19 cellular contexts compared by ENCODE assay signal in genomic region chr6:56889492-56889891, GRCh38.
A peak's percentile ranks its signal among the peaks of the same experiment; 100 is the strongest.
DNase-seq lines count a peak whose midpoint lies in the region; ATAC-seq and TF ChIP-seq lines count a peak whose summit lies in the region.
"Had no signal": no experiment of that assay in that cellular context is flagged by ENCODE, and none has a peak within 500 bp of the region (broad histone marks: within the 10 kb centered on the region; RNA-seq: fewer than 3 reads in every experiment).

No MANE protein-coding gene starts in this region.

- H4K5ac ChIP-seq in IMR-90 (ENCODE audit: low read depth, low read length): peak overlapping the region; percentile 80

- BruUV-seq in IMR-90 (replicated peaks; lab: Mats Ljungman, UMichigan) (no TSS peak), Calu3 (replicated peaks; lab: Mats Ljungman, UMichigan) (no TSS peak)

- ATAC-seq in IMR-90 (ENCODE audit: low read depth): no peak
- ATAC-seq: HCT116, HepG2, Panc1 had no signal

- no peak overlapping the region for H2AK9ac ChIP-seq in IMR-90 (replicated peaks; ENCODE audit: low read depth, low read length, poor library complexity)

- H3K4me3 ChIP-seq in BLaER1 (no peak overlapping the region), IMR-90 (ENCODE audit: insufficient read depth, low read depth, low read length) (no peak overlapping the region), osteoblast (ENCODE audit: insufficient read depth, low read length) (no peak overlapping the region), SK-N-SH (ENCODE audit: low read depth in 2 of 2, low read length in 1 of 2) (no peak overlapping the region)
- H3K4me3 ChIP-seq: MG63 had no signal

- no peak overlapping the region for H3K9ac ChIP-seq in BLaER1
- H3K9ac ChIP-seq in IMR-90 (ENCODE audit: low read depth, low read length): 0 out of 2 replicates have a peak overlapping the region, but pooled peaks have one; percentile 40
- H3K9ac ChIP-seq in SK-N-SH: no peak overlapping the region

- peak overlapping the region; percentile 87 for H3K18ac ChIP-seq in IMR-90 (ENCODE audit: low read depth, low read length)

- peak overlapping the region; percentile 51 to 80; a peak in 3 of 4 replicates for H4K8ac ChIP-seq in IMR-90 (ENCODE audit: low read depth in 2 of 2, low read length in 2 of 2)

- no peaks in the 10 kb centered on the region for H3K9me3 ChIP-seq in BLaER1
- H3K9me3 ChIP-seq in IMR-90 (ENCODE audit: control insufficient read depth, insufficient read depth, low read length): no peaks in the 10 kb centered on the region
- no peaks in the 10 kb centered on the region for H3K9me3 ChIP-seq in osteoblast (ENCODE audit: low read depth, low read length)
- H3K9me3 ChIP-seq in SK-N-SH: no peaks in the 10 kb centered on the region
- H3K9me3 ChIP-seq: MG63 had no signal

- H3K27me3 Mint-ChIP-seq in endothelial cell (ENCODE audit: unreplicated experiment) (peaks cover 2% of the 10 kb centered on the region), Calu3 (ENCODE audit: unreplicated experiment) (no peaks in the 10 kb centered on the region)

- H3K27ac ChIP-seq in BLaER1 (peak overlapping the region; percentile 18; the same call in 1 of the 2 replicates), IMR-90 (ENCODE audit: insufficient read depth, low read length) (peak overlapping the region; percentile 83; the same call in 1 of the 2 replicates), osteoblast (ENCODE audit: low read depth, low read length) (peak overlapping the region; percentile 90), SK-N-SH (ENCODE audit: low read depth in 2 of 2, low read length in 1 of 2) (peak overlapping the region in 1 of 2 experiments; percentile 97; a peak in 3 of 4 replicates)

- H3K79me1 ChIP-seq in IMR-90 (ENCODE audit: low read depth in 1 of 2, low read length in 2 of 2): peaks cover 10 to 34% of the 10 kb centered on the region in 2 experiments

- H3K23ac ChIP-seq in IMR-90 (ENCODE audit: low read depth, low read length): peak overlapping the region; percentile 72; the same call in 1 of the 2 replicates

- H2AFZ ChIP-seq in IMR-90 (replicated peaks; ENCODE audit: low read length, poor library complexity) (no peak overlapping the region), osteoblast (ENCODE audit: low read length) (no peak overlapping the region), SK-N-SH (ENCODE audit: low read depth) (no peak overlapping the region)

- 0 out of 2 replicates have a peak overlapping the region, but pooled peaks have one; percentile 51 for H3K56ac ChIP-seq in IMR-90 (ENCODE audit: extremely low read depth, insufficient read depth, low read length)

- H3K36me3 Mint-ChIP-seq in endothelial cell (ENCODE audit: low read depth, unreplicated experiment) (no peaks in the 10 kb centered on the region), Calu3 (ENCODE audit: insufficient read depth, unreplicated experiment) (no peaks in the 10 kb centered on the region)

- H3K9me2 ChIP-seq in SK-N-SH: no peaks in the 10 kb centered on the region

- H3K4me1 ChIP-seq in BLaER1 (peaks cover 35% of the 10 kb centered on the region), IMR-90 (ENCODE audit: control insufficient read depth, insufficient read depth, low read length) (peaks cover 14% of the 10 kb centered on the region), osteoblast (ENCODE audit: insufficient read depth, low read length) (peaks cover 25% of the 10 kb centered on the region), SK-N-SH (ENCODE audit: control insufficient read depth in 1 of 2, insufficient read depth in 2 of 2, low read depth in 1 of 2, low read length in 1 of 2) (peaks cover 3 to 6% of the 10 kb centered on the region in 2 experiments; a peak in 3 of 4 replicates)

- no peak for TF ChIP-seq RAD21 in IMR-90 (IDR thresholded peaks at IDR 0.05; ENCODE audit: low read length)
- TF ChIP-seq RAD21 in SK-N-SH (IDR thresholded peaks at IDR 0.05; ENCODE audit: low read length): no peak

- H3K79me2 ChIP-seq in osteoblast (ENCODE audit: insufficient read depth, low read length): peaks cover 17% of the 10 kb centered on the region
- peaks cover 12% of the 10 kb centered on the region for H3K79me2 ChIP-seq in SK-N-SH (ENCODE audit: insufficient read depth)

- peak overlapping the region; percentile 83 for H3K4ac ChIP-seq in IMR-90 (ENCODE audit: low read depth, low read length)

- CTCF ChIA-PET in IMR-90 (lab: Yijun Ruan, JAX) (interaction anchor here (1.2 kb wide), 1 partner anchor 13 kb away, joined by 7 read pairs; no protein-coding TSS in a partner anchor), Calu3 (lab: Charles Lee) (no interaction called here), SK-N-SH (lab: Yijun Ruan, JAX) (interaction anchor here (1.2 to 1.7 kb wide), 2 partner anchors 13 to 435 kb away, joined by 3 to 10 read pairs; no protein-coding TSS in a partner anchor)

- H3K4me3 Mint-ChIP-seq in endothelial cell (ENCODE audit: unreplicated experiment) (no peak overlapping the region), Calu3 (ENCODE audit: low read depth, unreplicated experiment) (no peak overlapping the region)

- TF ChIP-seq CTCF in IMR-90 (conservative IDR thresholded peaks at IDR 0.05; ENCODE audit: low read depth, low read length): no peak
- no peak for TF ChIP-seq CTCF in endothelial cell (IDR thresholded peaks at IDR 0.05; ENCODE audit: unreplicated experiment)
- TF ChIP-seq CTCF in osteoblast (IDR thresholded peaks at IDR 0.05; ENCODE audit: extremely low read depth, low read depth, low read length): no peak
- TF ChIP-seq CTCF in Calu3 (IDR thresholded peaks at IDR 0.05; ENCODE audit: unreplicated experiment): no peak
- TF ChIP-seq CTCF in SK-N-SH (IDR thresholded peaks at IDR 0.05): no peak

- peak overlapping the region; percentile 79 for H2BK5ac ChIP-seq in IMR-90 (ENCODE audit: low read depth, low read length, poor library complexity, severe bottlenecking)

- H4K91ac ChIP-seq in IMR-90 (ENCODE audit: insufficient read depth, low read depth, low read length): peak overlapping the region; percentile 88

- peak overlapping the region; percentile 96 for H2BK15ac ChIP-seq in IMR-90 (ENCODE audit: low read depth, low read length)

- peak overlapping the region; percentile 88 for H3K14ac ChIP-seq in IMR-90 (replicated peaks; ENCODE audit: low read depth, low read length)

- in situ Hi-C loops in IMR-90 (cut with MboI; ENCODE audit: low sequenced_read_pairs): no loop called here

- peak overlapping the region; percentile 84 for H2BK120ac ChIP-seq in IMR-90 (ENCODE audit: low read depth, low read length)

- peak overlapping the region; percentile 61 for H2AK5ac ChIP-seq in IMR-90 (ENCODE audit: low read depth, low read length)

- POLR2A ChIA-PET in IMR-90 (lab: Charles Lee; ENCODE audit: unreplicated experiment) (interaction anchor here (0.6 kb wide), 1 partner anchor 19 kb away, joined by 3 read pairs; no protein-coding TSS in a partner anchor), SK-N-SH (lab: Yijun Ruan, JAX) (no interaction called here)

- peak overlapping the region; percentile 80 for H3K27ac Mint-ChIP-seq in endothelial cell (ENCODE audit: unreplicated experiment)
- H3K27ac Mint-ChIP-seq in Calu3 (ENCODE audit: unreplicated experiment): no peak overlapping the region

- no peak for TF ChIP-seq POLR2A in IMR-90 (IDR thresholded peaks at IDR 0.05; ENCODE audit: low read depth, low read length)

- no peak for TF ChIP-seq EP300 in SK-N-SH (IDR thresholded peaks at IDR 0.05; ENCODE audit: borderline replicate concordance in 1 of 2, low read depth in 1 of 2, low read length in 1 of 2)

- H3K36me3 ChIP-seq in BLaER1 (no peaks in the 10 kb centered on the region), IMR-90 (ENCODE audit: control insufficient read depth, insufficient read depth, low read length) (peaks cover 4% of the 10 kb centered on the region; the same call in 1 of the 2 replicates), osteoblast (ENCODE audit: insufficient read depth, low read length) (no peaks in the 10 kb centered on the region), SK-N-SH (replicated peaks in 1 of 2; ENCODE audit: control insufficient read depth in 1 of 2, insufficient read depth in 2 of 2, low read length in 1 of 2) (peaks cover 0 to 10% of the 10 kb centered on the region in 2 experiments)
- H3K36me3 ChIP-seq: MG63 had no signal

- H3K4me2 ChIP-seq in BLaER1 (peak overlapping the region; percentile 60), IMR-90 (ENCODE audit: low read depth, low read length) (no peak overlapping the region), osteoblast (ENCODE audit: insufficient read depth, low read length) (no peak overlapping the region), SK-N-SH (no peak overlapping the region)

- H4K20me1 ChIP-seq in BLaER1 (no peaks in the 10 kb centered on the region), IMR-90 (ENCODE audit: insufficient read depth, low read length) (no peaks in the 10 kb centered on the region), osteoblast (ENCODE audit: insufficient read depth, low read length) (no peaks in the 10 kb centered on the region), SK-N-SH (ENCODE audit: insufficient read depth) (no peaks in the 10 kb centered on the region)

- DNase-seq in IMR-90: no peak
- no peak for DNase-seq in endothelial cell (ENCODE audit: low spot score)
- DNase-seq in osteoblast (ENCODE audit: insufficient read length, low spot score, missing footprints): no peak
- DNase-seq in Calu3: no peak
- DNase-seq in activated CD8-positive, alpha-beta memory T cell treated with anti-CD3 and anti-CD28 coated beads, Interleukin-2, amount 50 U/mL, for 4 hours: no peak
- no peak for DNase-seq in SK-N-SH
- DNase-seq: COR-L47, DMS153, EL, MG63, NCI-H1092, NCI-H146, NCI-H2081, NCI-H510A treated with DMSO at 0.1 percent for 48 hours, NCI-H82 had no signal

- peaks cover 3% of the 10 kb centered on the region; the same call in 1 of the 2 replicates for H3K9me1 ChIP-seq in IMR-90 (ENCODE audit: insufficient read depth, low read length)

- H3K9me3 Mint-ChIP-seq in endothelial cell (ENCODE audit: unreplicated experiment) (no peaks in the 10 kb centered on the region), Calu3 (ENCODE audit: low read depth, unreplicated experiment) (no peaks in the 10 kb centered on the region)

- peaks cover 29% of the 10 kb centered on the region for H3F3A ChIP-seq in SK-N-SH (replicated peaks; ENCODE audit: insufficient read depth)

- H3K27me3 ChIP-seq in BLaER1: no peaks in the 10 kb centered on the region
- H3K27me3 ChIP-seq in IMR-90 (ENCODE audit: control insufficient read depth, insufficient read depth, low read length): no peaks in the 10 kb centered on the region
- no peaks in the 10 kb centered on the region for H3K27me3 ChIP-seq in osteoblast (ENCODE audit: insufficient read depth, low read length)
- H3K27me3 ChIP-seq in SK-N-SH (ENCODE audit: insufficient read depth): no peaks in the 10 kb centered on the region
- H3K27me3 ChIP-seq: MG63 had no signal

- dilution Hi-C loops in IMR-90 (cut with HindIII; ENCODE audit: low sequenced_read_pairs, unreplicated experiment): no loop called here

- peaks cover 26% of the 10 kb centered on the region for H3K4me1 Mint-ChIP-seq in endothelial cell (ENCODE audit: unreplicated experiment)
- peaks cover 27% of the 10 kb centered on the region for H3K4me1 Mint-ChIP-seq in Calu3 (ENCODE audit: low read depth, unreplicated experiment)

- intact Hi-C loops in IMR-90 (cut with micrococcal nuclease): no loop called here
- intact Hi-C loops in Calu3 (cut with micrococcal nuclease; ENCODE audit: unreplicated experiment): no loop called here

- peak overlapping the region; percentile 85 for H2BK20ac ChIP-seq in IMR-90 (ENCODE audit: low read depth, low read length)

TF ChIP-seq in SK-N-SH, 30 proteins besides CTCF, POLR2A, EP300 and RAD21 (continues in another document):
- TF ChIP-seq JUND (IDR thresholded peaks at IDR 0.05): no peak
- no peak for TF ChIP-seq RXRA (IDR thresholded peaks at IDR 0.05; ENCODE audit: borderline replicate concordance, low read depth)
